Comparison of ENCODE assay signal across 10 cellular contexts in the genomic region with DNA sequence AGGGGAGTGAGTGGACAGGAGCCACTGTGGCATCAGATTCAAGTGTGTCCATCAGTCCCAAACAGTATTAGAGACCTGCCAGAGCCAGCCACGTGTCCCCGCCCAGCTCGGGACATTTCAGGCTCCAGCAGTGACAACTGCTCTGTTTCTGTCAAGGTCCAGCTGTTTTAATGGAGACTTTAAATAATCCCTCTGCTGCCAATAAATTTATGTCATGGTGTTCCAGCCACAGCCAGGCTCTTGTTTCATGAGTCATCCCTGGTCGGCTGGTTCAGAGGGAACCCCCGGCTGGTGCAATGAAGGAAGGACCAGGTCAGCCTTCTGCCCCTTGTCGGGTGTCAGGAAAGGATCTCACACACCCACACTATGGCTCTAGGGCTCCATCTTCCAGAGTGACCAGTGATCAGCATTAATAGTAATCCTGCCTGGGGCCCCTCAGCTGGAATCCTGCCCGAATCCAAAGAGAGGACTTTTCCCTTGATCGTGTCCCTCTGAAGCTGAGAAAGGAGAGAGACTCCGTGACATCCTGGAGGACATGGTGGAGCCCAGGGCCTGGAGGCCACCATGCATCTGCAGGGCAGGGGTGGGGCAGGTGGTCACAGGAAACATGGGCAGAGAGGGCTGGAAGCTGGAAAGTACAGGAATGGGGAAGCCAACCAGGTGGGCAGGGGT.
DNase-seq lines count a peak whose midpoint lies in the region; ATAC-seq, FAIRE-seq and TF ChIP-seq lines count a peak whose summit lies in the region.
"Had no signal": no experiment of that assay in that cellular context is flagged by ENCODE, and none has a peak within 500 bp of the region (broad histone marks: within the 10 kb centered on the region; RNA-seq: fewer than 3 reads in every experiment).

No MANE protein-coding gene starts in this region.

- CTCF ChIA-PET in K562 (lab: Yijun Ruan, JAX; ENCODE audit: low intra/inter-chr PET ratio): no interaction called here

- no peak for TF ChIP-seq EP300 in K562 (IDR thresholded peaks at IDR 0.05; ENCODE audit: low read length)

- TF ChIP-seq POLR2A in K562 (conservative IDR thresholded peaks at IDR 0.05) (no peak), uterus (IDR thresholded peaks at IDR 0.05) (no peak)

- no peak overlapping the region for H3K27ac ChIP-seq in K562 (ENCODE audit: extremely low read depth, low read depth, low read length)
- no peak overlapping the region for H3K27ac ChIP-seq in keratinocyte (ENCODE audit: control insufficient read depth, insufficient read depth, low read length)
- no peak overlapping the region for H3K27ac ChIP-seq in uterus
- H3K27ac ChIP-seq: BLaER1 had no signal

- H3K27me3 ChIP-seq in K562 (ENCODE audit: control insufficient read depth in 2 of 2, insufficient read depth in 2 of 2, low read length in 2 of 2) (peaks cover 0 to 31% of the 10 kb centered on the region in 2 experiments; a peak in 2 of 5 replicates), keratinocyte (ENCODE audit: control insufficient read depth, extremely low read depth, insufficient read depth, low read length) (no peaks in the 10 kb centered on the region), uterus (no peaks in the 10 kb centered on the region)
- H3K27me3 ChIP-seq: BLaER1 had no signal

- in situ Hi-C loops in K562 (cut with MboI): no loop called here

- ATAC-seq in K562: peak; percentile 57
- ATAC-seq in GM21381 (IDR thresholded peaks at IDR 0.05; ENCODE audit: unreplicated experiment): no peak

- POLR2A ChIA-PET in K562 (lab: Yijun Ruan, JAX): interaction anchor here (0.6 to 2.1 kb wide), 4 partner anchors 12 to 171 kb away, joined by 3 to 8 read pairs (median 3); no protein-coding TSS in a partner anchor

- H3K4me1 ChIP-seq in K562 (replicated peaks in 1 of 2; ENCODE audit: control insufficient read depth in 2 of 2, insufficient read depth in 2 of 2, low read length in 2 of 2) (peaks cover 0 to 6% of the 10 kb centered on the region in 2 experiments; a peak in 2 of 5 replicates), keratinocyte (ENCODE audit: control insufficient read depth, extremely low read depth, insufficient read depth, low read length) (peaks cover 49% of the 10 kb centered on the region), uterus (no peaks in the 10 kb centered on the region)
- H3K4me1 ChIP-seq: BLaER1 had no signal

- no peaks in the 10 kb centered on the region for H3K79me2 ChIP-seq in K562 (ENCODE audit: control insufficient read depth, insufficient read depth, low read length)
- H3K79me2 ChIP-seq in keratinocyte (ENCODE audit: control insufficient read depth, insufficient read depth, low read length): no peaks in the 10 kb centered on the region

- H3K36me3 ChIP-seq in K562 (ENCODE audit: control insufficient read depth, insufficient read depth, low read length) (no peaks in the 10 kb centered on the region), keratinocyte (ENCODE audit: control insufficient read depth in 2 of 2, extremely low read depth in 1 of 2, insufficient read depth in 2 of 2, low read length in 2 of 2) (no peaks in the 10 kb centered on the region), uterus (no peaks in the 10 kb centered on the region)
- H3K36me3 ChIP-seq: BLaER1 had no signal

- no peak for FAIRE-seq in K562 (lab: Jason Lieb, UNC)
- FAIRE-seq in keratinocyte (lab: Jason Lieb, UNC): peak; percentile 32

- H2AFZ ChIP-seq in K562 (ENCODE audit: low read depth, low read length) (no peak overlapping the region), keratinocyte (ENCODE audit: control insufficient read depth, low read length) (no peak overlapping the region)

- no peak for TF ChIP-seq RAD21 in K562 (CRISPR knock-in tag; conservative IDR thresholded peaks at IDR 0.05 in 1 of 2, IDR thresholded peaks at IDR 0.05 in 1 of 2)

- H3K9me3 ChIP-seq in K562 (replicated peaks; ENCODE audit: control insufficient read depth, insufficient read depth, low read depth, low read length) (no peaks in the 10 kb centered on the region), keratinocyte (ENCODE audit: control insufficient read depth, low read depth, low read length) (no peaks in the 10 kb centered on the region), uterus (no peaks in the 10 kb centered on the region)
- H3K9me3 ChIP-seq: BLaER1 had no signal

- no peak overlapping the region for H3K4me3 ChIP-seq in K562
- peak overlapping the region in 1 of 3 experiments; percentile 1 for H3K4me3 ChIP-seq in keratinocyte (ENCODE audit: control insufficient read depth in 2 of 3, extremely low read depth in 1 of 3, insufficient read depth in 2 of 3, low read depth in 1 of 3, low read length in 3 of 3)
- no peak overlapping the region for H3K4me3 ChIP-seq in uterus
- H3K4me3 ChIP-seq: BLaER1 had no signal

- WGBS in K562 (ENCODE audit: insufficient coverage, low coverage, missing lambda C conversion rate): 15% methylated on average over 9 of the region's 9 CpGs

- H4K20me1 ChIP-seq in K562 (replicated peaks; ENCODE audit: control insufficient read depth, insufficient read depth, low read length) (peaks cover 4% of the 10 kb centered on the region; the same call in 1 of the 2 replicates), keratinocyte (ENCODE audit: control insufficient read depth, extremely low read depth, insufficient read depth, low read length) (no peaks in the 10 kb centered on the region)
- H4K20me1 ChIP-seq: BLaER1 had no signal

- BruUV-seq in K562 (replicated peaks; lab: Mats Ljungman, UMichigan): no TSS peak

- no peaks in the 10 kb centered on the region for H3K9me1 ChIP-seq in K562 (ENCODE audit: control insufficient read depth, insufficient read depth, low read length)
- H3K9me1 ChIP-seq in keratinocyte (ENCODE audit: control insufficient read depth, extremely low read depth, insufficient read depth, low read length): peaks cover 2% of the 10 kb centered on the region

- H3K9ac ChIP-seq in K562 (ENCODE audit: insufficient read depth in 1 of 2, low read depth in 2 of 2, low read length in 2 of 2): peak overlapping the region in 1 of 2 experiments; percentile 80; a peak in 2 of 4 replicates
- H3K9ac ChIP-seq in keratinocyte (ENCODE audit: control insufficient read depth, extremely low read depth, insufficient read depth, low read length): peak overlapping the region; percentile 10
- H3K9ac ChIP-seq: BLaER1 had no signal

- DNase-seq in activated effector memory CD4-positive, alpha-beta T cell treated with anti-CD3 and anti-CD28 coated beads, Interleukin-2, amount 50 U/mL, for 16 hours: peak; percentile 55
- DNase-seq in activated effector memory CD4-positive, alpha-beta T cell treated with Interleukin-2 at 50 U/mL for 16 hours: no peak
- DNase-seq in K562 (ENCODE audit: extremely low read depth in 1 of 4, low spot score in 3 of 4): no peak
- DNase-seq in keratinocyte (ENCODE audit: low read depth, low spot score): no peak
- DNase-seq in uterus: peak; percentile 18 to 55
- no peak for DNase-seq in HuH-7 (ENCODE audit: low spot score)
- no peak for DNase-seq in DMS153 treated with DMSO at 0.1 percent for 48 hours (lab: John Stamatoyannopoulos, UW; ENCODE audit: unreplicated experiment)
- DNase-seq: NCI-H774 had no signal

- TF ChIP-seq CTCF in K562 (IDR thresholded peaks at IDR 0.05 in 2 of 3, conservative IDR thresholded peaks at IDR 0.05 in 1 of 3; ENCODE audit: insufficient read depth in 2 of 3, low read depth in 1 of 3, low read length in 3 of 3) (no peak), keratinocyte (optimal IDR thresholded peaks at IDR 0.05 in 1 of 3, IDR thresholded peaks at IDR 0.05 in 1 of 3, conservative IDR thresholded peaks at IDR 0.05 in 1 of 3; ENCODE audit: extremely low read depth in 1 of 3, insufficient read depth in 2 of 3, low read length in 3 of 3) (no peak), uterus (IDR thresholded peaks at IDR 0.05) (no peak)

- dilution Hi-C loops in keratinocyte (cut with MboI; ENCODE audit: extremely low pct_ligation_motif_present, low sequenced_read_pairs): no loop called here

- intact Hi-C loops in K562 (cut with micrococcal nuclease) (no loop called here), uterus (cut with DNase I; ENCODE audit: low total_unique reads) (loop anchor here (5.0 kb wide), 1 partner anchor 176 kb away; no protein-coding TSS in a partner anchor)

- H3K4me2 ChIP-seq in K562 (ENCODE audit: insufficient read depth, low read length) (no peak overlapping the region), keratinocyte (ENCODE audit: control insufficient read depth, extremely low read depth, insufficient read depth, low read depth, low read length) (peak overlapping the region; percentile 40)
- H3K4me2 ChIP-seq: BLaER1 had no signal

TF ChIP-seq in K562, 482 proteins besides CTCF, POLR2A, EP300 and RAD21:
- TF ChIP-seq ATF3 (IDR thresholded peaks at IDR 0.05) (peak; percentile 67), ATF3 (CRISPR knock-in tag; conservative IDR thresholded peaks at IDR 0.05) (no peak), FOSL1 (tag; conservative IDR thresholded peaks at IDR 0.05) (0 out of 2 replicates have a peak, but pooled peaks have one; percentile 17), DPF2 (IDR thresholded peaks at IDR 0.05) (no peak), JUND (IDR thresholded peaks at IDR 0.05; ENCODE audit: borderline replicate concordance, low read depth, low read length) (0 out of 2 replicates have a peak, but pooled peaks have one; percentile 20), JUND (tag; IDR thresholded peaks at IDR 0.05; ENCODE audit: borderline replicate concordance, low read depth, low read length) (no peak)

Comparison
In these comparisons a context has a peak if more than half of its experiments do, and no peak if none do; other contexts are left out.
1. DNase-seq: peak in activated effector memory CD4-positive, alpha-beta T cell treated with anti-CD3 and anti-CD28 coated beads, Interleukin-2, amount 50 U/mL, for 16 hours (single experiment) and uterus (2 of 2); none in activated effector memory CD4-positive, alpha-beta T cell treated with Interleukin-2 at 50 U/mL for 16 hours (single experiment), K562 (0 of 4), keratinocyte (single experiment), HuH-7 (single experiment) and DMS153 treated with DMSO at 0.1 percent for 48 hours (single experiment).